ENCODE assay signal across 15 cellular contexts in genomic region chr16:56861756-56862155, GRCh38. TPM values are rescaled to one million over a fixed set of nuclear protein-coding genes. Genes with fewer than 3 reads are reported as not detected.
DNase-seq lines count a peak whose midpoint lies in the region; ATAC-seq and TF ChIP-seq lines count a peak whose summit lies in the region.
"Had no signal": no experiment of that assay in that cellular context is flagged by ENCODE, and none has a peak within 500 bp of the region (broad histone marks: within the 10 kb centered on the region; RNA-seq: fewer than 3 reads in every experiment).

No MANE protein-coding gene starts in this region.

- H3K9me2 ChIP-seq in hepatocyte (replicated peaks; ENCODE audit: insufficient read depth) = no peaks in the 10 kb centered on the region

- H3K9me3 ChIP-seq in cardiac muscle cell (ENCODE audit: low read depth) (no peaks in the 10 kb centered on the region), right cardiac atrium (ENCODE audit: control insufficient read depth, low read length) (no peaks in the 10 kb centered on the region), NT2/D1 (ENCODE audit: insufficient read depth, low read length) (no peaks in the 10 kb centered on the region), hepatocyte (ENCODE audit: low read depth) (no peaks in the 10 kb centered on the region)
- H3K9me3 ChIP-seq: gastroesophageal sphincter had no signal

- ATAC-seq in right cardiac atrium (no peak), GM21367 (IDR thresholded peaks at IDR 0.05; ENCODE audit: unreplicated experiment) (no peak)
- ATAC-seq in stimulated activated memory B cell treated with anti-CD40 and anti-IgM and Interleukin-4, amounts not matched to agents 10 μg/mL and 1 μg/mL and 100 μg/mL, for 72 hours = no peak
- ATAC-seq: gastroesophageal sphincter, left ventricle myocardium superior had no signal

- peak overlapping the region; percentile 6 for H3K9ac ChIP-seq in NT2/D1 (ENCODE audit: insufficient read length, low read depth)

- H4K20me1 ChIP-seq in hepatocyte (ENCODE audit: insufficient read depth, poor library complexity, severe bottlenecking) = no peaks in the 10 kb centered on the region

- H3K9me3 Mint-ChIP-seq in stimulated activated memory B cell treated with anti-CD40 and anti-IgM and Interleukin-4, amounts not matched to agents 10 μg/mL and 1 μg/mL and 100 μg/mL, for 72 hours = no peaks in the 10 kb centered on the region

- TF ChIP-seq CTCF in cardiac muscle cell (IDR thresholded peaks at IDR 0.05; ENCODE audit: low read depth, low read length) = no peak
- no peak for TF ChIP-seq CTCF in hepatocyte (IDR thresholded peaks at IDR 0.05; ENCODE audit: poor library complexity)

- peak overlapping the region; percentile 89 for H3K27ac Mint-ChIP-seq in stimulated activated memory B cell treated with anti-CD40 and anti-IgM and Interleukin-4, amounts not matched to agents 10 μg/mL and 1 μg/mL and 100 μg/mL, for 72 hours

- no peak overlapping the region for H3K4me3 Mint-ChIP-seq in stimulated activated memory B cell treated with anti-CD40 and anti-IgM and Interleukin-4, amounts not matched to agents 10 μg/mL and 1 μg/mL and 100 μg/mL, for 72 hours

- H3K4me1 ChIP-seq in cardiac muscle cell (ENCODE audit: low read depth) (peaks cover 25% of the 10 kb centered on the region), right cardiac atrium (ENCODE audit: control insufficient read depth, insufficient read depth, low read length) (no peaks in the 10 kb centered on the region), NT2/D1 (ENCODE audit: insufficient read depth, insufficient read length) (peaks cover 24% of the 10 kb centered on the region), hepatocyte (ENCODE audit: insufficient read depth) (peaks cover 26% of the 10 kb centered on the region)
- H3K4me1 ChIP-seq: gastroesophageal sphincter had no signal

- H3K27me3 Mint-ChIP-seq in stimulated activated memory B cell treated with anti-CD40 and anti-IgM and Interleukin-4, amounts not matched to agents 10 μg/mL and 1 μg/mL and 100 μg/mL, for 72 hours = no peaks in the 10 kb centered on the region

- H3K36me3 Mint-ChIP-seq in stimulated activated memory B cell treated with anti-CD40 and anti-IgM and Interleukin-4, amounts not matched to agents 10 μg/mL and 1 μg/mL and 100 μg/mL, for 72 hours = no peaks in the 10 kb centered on the region

- H3K27ac ChIP-seq in cardiac muscle cell = peak overlapping the region; percentile 72
- no peak overlapping the region for H3K27ac ChIP-seq in right cardiac atrium (ENCODE audit: low read length)
- H3K27ac ChIP-seq in hepatocyte = peak overlapping the region; percentile 58
- H3K27ac ChIP-seq: gastroesophageal sphincter had no signal

- peak overlapping the region; percentile 58 for H3K4me2 ChIP-seq in hepatocyte

- WGBS in right cardiac atrium = 95% methylated on average over 8 of the region's 8 CpGs
- 81% methylated on average over 8 of the region's 8 CpGs for WGBS in hepatocyte (ENCODE audit: low lambda C conversion rate, missing lambda C conversion rate)

- H3K27me3 ChIP-seq in cardiac muscle cell (no peaks in the 10 kb centered on the region), right cardiac atrium (ENCODE audit: control insufficient read depth, insufficient read depth) (no peaks in the 10 kb centered on the region), NT2/D1 (ENCODE audit: insufficient read depth, insufficient read length) (no peaks in the 10 kb centered on the region), hepatocyte (no peaks in the 10 kb centered on the region)

- intact Hi-C loops in right cardiac atrium (cut with DNase I) = loop anchor here in 3 of 4 donors (10.0 kb wide), 2 partner anchors 93 to 183 kb away; no protein-coding TSS in a partner anchor

- DNase-seq in cardiac muscle cell (ENCODE audit: low read depth in 1 of 2, low spot score in 1 of 2) = no peak
- DNase-seq in right cardiac atrium = no peak
- DNase-seq in NT2/D1 (ENCODE audit: low read depth, low spot score) = no peak
- DNase-seq in hepatocyte (ENCODE audit: low spot score) = no peak
- no peak for DNase-seq in NCI-H1694 treated with DMSO at 0.1 percent for 48 hours (lab: John Stamatoyannopoulos, UW)
- DNase-seq in NAMALWA (ENCODE audit: low spot score) = no peak
- DNase-seq: cortex of kidney, left ventricle myocardium superior, MV-4-11, NCI-H2029 treated with DMSO at 0.1 percent for 48 hours, substantia nigra had no signal

- no peak overlapping the region for H2AFZ ChIP-seq in hepatocyte

- no peak overlapping the region for H3K4me3 ChIP-seq in cardiac muscle cell
- H3K4me3 ChIP-seq in right cardiac atrium (ENCODE audit: low read length) = no peak overlapping the region
- no peak overlapping the region for H3K4me3 ChIP-seq in NT2/D1 (ENCODE audit: insufficient read length, low read depth)
- no peak overlapping the region for H3K4me3 ChIP-seq in hepatocyte
- H3K4me3 ChIP-seq: gastroesophageal sphincter had no signal

- peaks cover 49% of the 10 kb centered on the region for H3K4me1 Mint-ChIP-seq in stimulated activated memory B cell treated with anti-CD40 and anti-IgM and Interleukin-4, amounts not matched to agents 10 μg/mL and 1 μg/mL and 100 μg/mL, for 72 hours

- H3K79me2 ChIP-seq in hepatocyte = no peaks in the 10 kb centered on the region

- H3K36me3 ChIP-seq in cardiac muscle cell (no peaks in the 10 kb centered on the region), NT2/D1 (ENCODE audit: insufficient read depth, insufficient read length, low read length) (no peaks in the 10 kb centered on the region), hepatocyte (replicated peaks; ENCODE audit: insufficient read depth, low read depth) (no peaks in the 10 kb centered on the region)
- H3K36me3 ChIP-seq: gastroesophageal sphincter had no signal

RNA-seq across cellular contexts. Expression of gene SLC12A3, which starts 3.3 kb away (rescaled TPM):
- not detected in 2 replicates for total RNA-seq in cardiac muscle cell
- polyA plus RNA-seq in cardiac muscle cell = not detected in 2 replicates
- not detected for total RNA-seq in right cardiac atrium
- polyA plus RNA-seq in right cardiac atrium = not detected
- total RNA-seq in hepatocyte = not detected in 2 replicates
- polyA plus RNA-seq in hepatocyte = not detected in 2 replicates
- total RNA-seq: gastroesophageal sphincter, left ventricle myocardium superior, myocyte had no signal
